ENCODE assay signal across 8 cellular contexts in genomic region chr11:3544990-3545389, GRCh38.
DNase-seq lines count a peak whose midpoint lies in the region; ATAC-seq and TF ChIP-seq lines count a peak whose summit lies in the region.
"Not testable (repeated sequence)": the region's sequence is repeated elsewhere in the genome, so short reads cannot be mapped to it uniquely, and the experiment has no call there.

No MANE protein-coding gene starts in this region.

- H3K27ac Mint-ChIP-seq in CD4-positive, alpha-beta T cell, result peak overlapping the region; percentile 83
- H3K27ac Mint-ChIP-seq in T-cell, result peak overlapping the region; percentile 85 to 92
- H3K27ac Mint-ChIP-seq in activated CD8-positive, alpha-beta T cell treated with anti-CD3 and anti-CD28 coated beads, Interleukin-2, amount 10 ng/mL, durations not matched to agents 7 days and 5 days, result peak overlapping the region; percentile 81
- H3K27ac Mint-ChIP-seq in activated T-helper 2 cell treated with anti-CD3 and anti-CD28 coated beads, Interferon-gamma antibody, Interleukin-2, Interleukin-4, amounts not matched to agents 10 μg/mL and 5 μg/mL and 100 μg/mL, durations not matched to agents 14 hours and 24 hours and 36 hours, result peak overlapping the region; percentile 76
- H3K27ac Mint-ChIP-seq in activated naive CD8-positive, alpha-beta T cell treated with anti-CD3 and anti-CD28 coated beads for 36 hours, result peak overlapping the region; percentile 52
- not testable (repeated sequence) for H3K27ac Mint-ChIP-seq in endothelial cell (ENCODE audit: unreplicated experiment)

- H3K4me1 Mint-ChIP-seq in CD4-positive, alpha-beta T cell (ENCODE audit: low read depth); activated CD8-positive, alpha-beta T cell treated with anti-CD3 and anti-CD28 coated beads, Interleukin-2, amount 10 ng/mL, durations not matched to agents 7 days and 5 days (ENCODE audit: low read depth); activated T-helper 2 cell treated with anti-CD3 and anti-CD28 coated beads, Interferon-gamma antibody, Interleukin-2, Interleukin-4, amounts not matched to agents 10 μg/mL and 5 μg/mL and 100 μg/mL, durations not matched to agents 14 hours and 24 hours and 36 hours (ENCODE audit: low read depth); activated naive CD8-positive, alpha-beta T cell treated with anti-CD3 and anti-CD28 coated beads for 36 hours; endothelial cell (ENCODE audit: unreplicated experiment): not testable (repeated sequence)
- peaks cover 13 to 27% (median 19%) of the 10 kb centered on the region in 3 donors for H3K4me1 Mint-ChIP-seq in T-cell

- POLR2A ChIA-PET in CD4-positive, alpha-beta T cell (lab: Charles Lee); T-cell (lab: Charles Lee); activated CD8-positive, alpha-beta T cell treated with anti-CD3 and anti-CD28 coated beads, Interleukin-2, amount 10 ng/mL, durations not matched to agents 7 days and 5 days (lab: Charles Lee): not testable (repeated sequence)

- not testable (repeated sequence) for H3K27me3 Mint-ChIP-seq in CD4-positive, alpha-beta T cell; T-cell; activated T-helper 2 cell treated with anti-CD3 and anti-CD28 coated beads, Interferon-gamma antibody, Interleukin-2, Interleukin-4, amounts not matched to agents 10 μg/mL and 5 μg/mL and 100 μg/mL, durations not matched to agents 14 hours and 24 hours and 36 hours (ENCODE audit: low read depth); endothelial cell (ENCODE audit: unreplicated experiment)
- peaks cover 11% of the 10 kb centered on the region for H3K27me3 Mint-ChIP-seq in activated CD8-positive, alpha-beta T cell treated with anti-CD3 and anti-CD28 coated beads, Interleukin-2, amount 10 ng/mL, durations not matched to agents 7 days and 5 days (ENCODE audit: low read depth)
- H3K27me3 Mint-ChIP-seq in activated naive CD8-positive, alpha-beta T cell treated with anti-CD3 and anti-CD28 coated beads for 36 hours, result peaks cover 16% of the 10 kb centered on the region

- TF ChIP-seq CTCF in CD4-positive, alpha-beta T cell (IDR thresholded peaks at IDR 0.05); endothelial cell (IDR thresholded peaks at IDR 0.05; ENCODE audit: unreplicated experiment): not testable (repeated sequence)

- H3K36me3 Mint-ChIP-seq in CD4-positive, alpha-beta T cell (ENCODE audit: low read depth); T-cell; activated CD8-positive, alpha-beta T cell treated with anti-CD3 and anti-CD28 coated beads, Interleukin-2, amount 10 ng/mL, durations not matched to agents 7 days and 5 days (ENCODE audit: low read depth); activated T-helper 2 cell treated with anti-CD3 and anti-CD28 coated beads, Interferon-gamma antibody, Interleukin-2, Interleukin-4, amounts not matched to agents 10 μg/mL and 5 μg/mL and 100 μg/mL, durations not matched to agents 14 hours and 24 hours and 36 hours (ENCODE audit: low read depth); activated naive CD8-positive, alpha-beta T cell treated with anti-CD3 and anti-CD28 coated beads for 36 hours; endothelial cell (ENCODE audit: low read depth, unreplicated experiment): not testable (repeated sequence)

- H3K27ac ChIP-seq in CD4-positive, alpha-beta T cell (ENCODE audit: low read depth, low read length), result not testable (repeated sequence)

- intact Hi-C loops in CD4-positive, alpha-beta T cell (cut with DNase I, micrococcal nuclease); activated T-helper 2 cell treated with anti-CD3 and anti-CD28 coated beads, Interferon-gamma antibody, Interleukin-2, Interleukin-4, amounts not matched to agents 10 μg/mL and 5 μg/mL and 100 μg/mL, durations not matched to agents 14 hours and 24 hours and 36 hours (cut with micrococcal nuclease): not testable (repeated sequence)

- ATAC-seq in CD4-positive, alpha-beta T cell (ENCODE audit: poor library complexity); T-cell (replicated peaks in 1 of 4); activated CD8-positive, alpha-beta T cell treated with anti-CD3 and anti-CD28 coated beads, Interleukin-2, amount 10 ng/mL, durations not matched to agents 7 days and 5 days: not testable (repeated sequence)

- H3K9me3 ChIP-seq in CD4-positive, alpha-beta T cell (ENCODE audit: control insufficient read depth, low read length), result not testable (repeated sequence)

- DNase-seq in CD4-positive, alpha-beta T cell, result peak in 6 of 10 experiments; percentile 3 to 16 (median 10)
- DNase-seq in T-cell, result peak in 17 of 34 experiments; percentile 0 to 27 (median 6)
- DNase-seq in activated CD4-positive, alpha-beta T cell treated with anti-CD3 and anti-CD28 coated beads for 48 hours, result peak; percentile 6
- DNase-seq in activated CD8-positive, alpha-beta T cell treated with anti-CD3 and anti-CD28 coated beads, Interleukin-2, amount 10 ng/mL, durations not matched to agents 7 days and 5 days, result peak; percentile 28
- DNase-seq in activated T-helper 2 cell treated with anti-CD3 and anti-CD28 coated beads, Interferon-gamma antibody, Interleukin-2, Interleukin-4, amounts not matched to agents 10 μg/mL and 5 μg/mL and 100 μg/mL, durations not matched to agents 14 hours and 24 hours and 36 hours (ENCODE audit: low spot score); activated naive CD8-positive, alpha-beta T cell treated with anti-CD3 and anti-CD28 coated beads for 36 hours; endothelial cell (ENCODE audit: low spot score): not testable (repeated sequence)
- DNase-seq in stimulated activated naive CD4-positive, alpha-beta T cell treated with Interleukin-2 at 50 U/mL for 16 hours (lab: John Stamatoyannopoulos, UW), result peak; percentile 5

- peak overlapping the region; percentile 52 for H3K4me3 Mint-ChIP-seq in CD4-positive, alpha-beta T cell
- H3K4me3 Mint-ChIP-seq in T-cell (peak overlapping the region; percentile 53 to 74 (median 56)), endothelial cell (ENCODE audit: unreplicated experiment) (peak overlapping the region; percentile 3)
- H3K4me3 Mint-ChIP-seq in activated CD8-positive, alpha-beta T cell treated with anti-CD3 and anti-CD28 coated beads, Interleukin-2, amount 10 ng/mL, durations not matched to agents 7 days and 5 days, result peak overlapping the region; percentile 7
- H3K4me3 Mint-ChIP-seq in activated T-helper 2 cell treated with anti-CD3 and anti-CD28 coated beads, Interferon-gamma antibody, Interleukin-2, Interleukin-4, amounts not matched to agents 10 μg/mL and 5 μg/mL and 100 μg/mL, durations not matched to agents 14 hours and 24 hours and 36 hours (ENCODE audit: low read depth), result peak overlapping the region; percentile 62
- H3K4me3 Mint-ChIP-seq in activated naive CD8-positive, alpha-beta T cell treated with anti-CD3 and anti-CD28 coated beads for 36 hours, result peak overlapping the region; percentile 32

- not testable (repeated sequence) for H3K27me3 ChIP-seq in CD4-positive, alpha-beta T cell (ENCODE audit: control insufficient read depth, insufficient read depth, low read length)

- CTCF ChIA-PET in CD4-positive, alpha-beta T cell (lab: Charles Lee); T-cell (lab: Charles Lee); activated CD8-positive, alpha-beta T cell treated with anti-CD3 and anti-CD28 coated beads, Interleukin-2, amount 10 ng/mL, durations not matched to agents 7 days and 5 days (lab: Charles Lee): not testable (repeated sequence)

- H3K9me3 Mint-ChIP-seq in CD4-positive, alpha-beta T cell; T-cell; activated CD8-positive, alpha-beta T cell treated with anti-CD3 and anti-CD28 coated beads, Interleukin-2, amount 10 ng/mL, durations not matched to agents 7 days and 5 days (ENCODE audit: insufficient read depth); activated T-helper 2 cell treated with anti-CD3 and anti-CD28 coated beads, Interferon-gamma antibody, Interleukin-2, Interleukin-4, amounts not matched to agents 10 μg/mL and 5 μg/mL and 100 μg/mL, durations not matched to agents 14 hours and 24 hours and 36 hours; activated naive CD8-positive, alpha-beta T cell treated with anti-CD3 and anti-CD28 coated beads for 36 hours; endothelial cell (ENCODE audit: unreplicated experiment): not testable (repeated sequence)

Comparison
In these comparisons a context has a peak if more than half of its experiments do, and no peak if none do; other contexts are left out.
1. H3K4me3 Mint-ChIP-seq: peak in every context shown above with its lines; median percentile 62 in activated T-helper 2 cell treated with anti-CD3 and anti-CD28 coated beads, Interferon-gamma antibody, Interleukin-2, Interleukin-4, amounts not matched to agents 10 μg/mL and 5 μg/mL and 100 μg/mL, durations not matched to agents 14 hours and 24 hours and 36 hours; 56 in T-cell; 52 in CD4-positive, alpha-beta T cell; 32 in activated naive CD8-positive, alpha-beta T cell treated with anti-CD3 and anti-CD28 coated beads for 36 hours; 7 in activated CD8-positive, alpha-beta T cell treated with anti-CD3 and anti-CD28 coated beads, Interleukin-2, amount 10 ng/mL, durations not matched to agents 7 days and 5 days; 3 in endothelial cell.